In the genomic region with DNA sequence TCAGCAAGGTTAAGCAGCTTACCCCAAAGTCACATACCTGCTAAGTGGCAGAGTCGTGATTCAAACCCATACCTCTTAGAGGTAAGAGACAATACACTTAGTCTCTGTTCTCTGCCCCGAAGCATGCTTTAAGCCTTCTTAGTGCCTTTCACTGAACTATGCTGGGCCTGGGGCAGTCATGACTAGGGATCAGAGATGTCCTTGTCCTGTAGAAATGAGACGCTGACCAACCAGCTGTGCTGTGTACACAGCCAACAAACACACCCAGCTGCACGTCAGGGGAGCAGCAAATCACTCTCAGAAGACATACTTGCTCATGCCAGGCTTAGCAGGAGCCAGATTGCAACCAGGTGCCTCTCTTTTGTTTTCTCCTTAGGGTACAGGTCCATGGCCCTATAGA, we compare ENCODE assay signal across 1 cellular context.
TF ChIP-seq lines count a peak whose summit lies in the region.

No MANE protein-coding gene starts in this region.

TF ChIP-seq in H1, 55 proteins besides CTCF, POLR2A, EP300 and RAD21:
- TF ChIP-seq CTBP2 (IDR thresholded peaks at IDR 0.05; ENCODE audit: borderline replicate concordance, insufficient read depth, insufficient read length, low read length), result no peak
- TF ChIP-seq, protein P1, sequence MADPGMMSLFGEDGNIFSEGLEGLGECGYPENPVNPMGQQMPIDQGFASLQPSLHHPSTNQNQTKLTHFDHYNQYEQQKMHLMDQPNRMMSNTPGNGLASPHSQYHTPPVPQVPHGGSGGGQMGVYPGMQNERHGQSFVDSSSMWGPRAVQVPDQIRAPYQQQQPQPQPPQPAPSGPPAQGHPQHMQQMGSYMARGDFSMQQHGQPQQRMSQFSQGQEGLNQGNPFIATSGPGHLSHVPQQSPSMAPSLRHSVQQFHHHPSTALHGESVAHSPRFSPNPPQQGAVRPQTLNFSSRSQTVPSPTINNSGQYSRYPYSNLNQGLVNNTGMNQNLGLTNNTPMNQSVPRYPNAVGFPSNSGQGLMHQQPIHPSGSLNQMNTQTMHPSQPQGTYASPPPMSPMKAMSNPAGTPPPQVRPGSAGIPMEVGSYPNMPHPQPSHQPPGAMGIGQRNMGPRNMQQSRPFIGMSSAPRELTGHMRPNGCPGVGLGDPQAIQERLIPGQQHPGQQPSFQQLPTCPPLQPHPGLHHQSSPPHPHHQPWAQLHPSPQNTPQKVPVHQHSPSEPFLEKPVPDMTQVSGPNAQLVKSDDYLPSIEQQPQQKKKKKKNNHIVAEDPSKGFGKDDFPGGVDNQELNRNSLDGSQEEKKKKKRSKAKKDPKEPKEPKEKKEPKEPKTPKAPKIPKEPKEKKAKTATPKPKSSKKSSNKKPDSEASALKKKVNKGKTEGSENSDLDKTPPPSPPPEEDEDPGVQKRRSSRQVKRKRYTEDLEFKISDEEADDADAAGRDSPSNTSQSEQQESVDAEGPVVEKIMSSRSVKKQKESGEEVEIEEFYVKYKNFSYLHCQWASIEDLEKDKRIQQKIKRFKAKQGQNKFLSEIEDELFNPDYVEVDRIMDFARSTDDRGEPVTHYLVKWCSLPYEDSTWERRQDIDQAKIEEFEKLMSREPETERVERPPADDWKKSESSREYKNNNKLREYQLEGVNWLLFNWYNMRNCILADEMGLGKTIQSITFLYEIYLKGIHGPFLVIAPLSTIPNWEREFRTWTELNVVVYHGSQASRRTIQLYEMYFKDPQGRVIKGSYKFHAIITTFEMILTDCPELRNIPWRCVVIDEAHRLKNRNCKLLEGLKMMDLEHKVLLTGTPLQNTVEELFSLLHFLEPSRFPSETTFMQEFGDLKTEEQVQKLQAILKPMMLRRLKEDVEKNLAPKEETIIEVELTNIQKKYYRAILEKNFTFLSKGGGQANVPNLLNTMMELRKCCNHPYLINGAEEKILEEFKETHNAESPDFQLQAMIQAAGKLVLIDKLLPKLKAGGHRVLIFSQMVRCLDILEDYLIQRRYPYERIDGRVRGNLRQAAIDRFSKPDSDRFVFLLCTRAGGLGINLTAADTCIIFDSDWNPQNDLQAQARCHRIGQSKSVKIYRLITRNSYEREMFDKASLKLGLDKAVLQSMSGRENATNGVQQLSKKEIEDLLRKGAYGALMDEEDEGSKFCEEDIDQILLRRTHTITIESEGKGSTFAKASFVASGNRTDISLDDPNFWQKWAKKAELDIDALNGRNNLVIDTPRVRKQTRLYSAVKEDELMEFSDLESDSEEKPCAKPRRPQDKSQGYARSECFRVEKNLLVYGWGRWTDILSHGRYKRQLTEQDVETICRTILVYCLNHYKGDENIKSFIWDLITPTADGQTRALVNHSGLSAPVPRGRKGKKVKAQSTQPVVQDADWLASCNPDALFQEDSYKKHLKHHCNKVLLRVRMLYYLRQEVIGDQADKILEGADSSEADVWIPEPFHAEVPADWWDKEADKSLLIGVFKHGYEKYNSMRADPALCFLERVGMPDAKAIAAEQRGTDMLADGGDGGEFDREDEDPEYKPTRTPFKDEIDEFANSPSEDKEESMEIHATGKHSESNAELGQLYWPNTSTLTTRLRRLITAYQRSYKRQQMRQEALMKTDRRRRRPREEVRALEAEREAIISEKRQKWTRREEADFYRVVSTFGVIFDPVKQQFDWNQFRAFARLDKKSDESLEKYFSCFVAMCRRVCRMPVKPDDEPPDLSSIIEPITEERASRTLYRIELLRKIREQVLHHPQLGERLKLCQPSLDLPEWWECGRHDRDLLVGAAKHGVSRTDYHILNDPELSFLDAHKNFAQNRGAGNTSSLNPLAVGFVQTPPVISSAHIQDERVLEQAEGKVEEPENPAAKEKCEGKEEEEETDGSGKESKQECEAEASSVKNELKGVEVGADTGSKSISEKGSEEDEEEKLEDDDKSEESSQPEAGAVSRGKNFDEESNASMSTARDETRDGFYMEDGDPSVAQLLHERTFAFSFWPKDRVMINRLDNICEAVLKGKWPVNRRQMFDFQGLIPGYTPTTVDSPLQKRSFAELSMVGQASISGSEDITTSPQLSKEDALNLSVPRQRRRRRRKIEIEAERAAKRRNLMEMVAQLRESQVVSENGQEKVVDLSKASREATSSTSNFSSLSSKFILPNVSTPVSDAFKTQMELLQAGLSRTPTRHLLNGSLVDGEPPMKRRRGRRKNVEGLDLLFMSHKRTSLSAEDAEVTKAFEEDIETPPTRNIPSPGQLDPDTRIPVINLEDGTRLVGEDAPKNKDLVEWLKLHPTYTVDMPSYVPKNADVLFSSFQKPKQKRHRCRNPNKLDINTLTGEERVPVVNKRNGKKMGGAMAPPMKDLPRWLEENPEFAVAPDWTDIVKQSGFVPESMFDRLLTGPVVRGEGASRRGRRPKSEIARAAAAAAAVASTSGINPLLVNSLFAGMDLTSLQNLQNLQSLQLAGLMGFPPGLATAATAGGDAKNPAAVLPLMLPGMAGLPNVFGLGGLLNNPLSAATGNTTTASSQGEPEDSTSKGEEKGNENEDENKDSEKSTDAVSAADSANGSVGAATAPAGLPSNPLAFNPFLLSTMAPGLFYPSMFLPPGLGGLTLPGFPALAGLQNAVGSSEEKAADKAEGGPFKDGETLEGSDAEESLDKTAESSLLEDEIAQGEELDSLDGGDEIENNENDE (IDR thresholded peaks at IDR 0.05; ENCODE audit: insufficient replicate concordance, low read length), result no peak
- no peak for TF ChIP-seq CBX5 (IDR thresholded peaks at IDR 0.05; ENCODE audit: low read depth, low read length)
- no peak for TF ChIP-seq BRCA1 (IDR thresholded peaks at IDR 0.05; ENCODE audit: low read depth, low read length)
- TF ChIP-seq EZH2 (IDR thresholded peaks at IDR 0.05; ENCODE audit: low read depth, low read length, severe bottlenecking), result no peak
- TF ChIP-seq GABPA (IDR thresholded peaks at IDR 0.05; ENCODE audit: borderline replicate concordance, insufficient read depth, low read length), result no peak
- no peak for TF ChIP-seq TAF1 (IDR thresholded peaks at IDR 0.05; ENCODE audit: low read depth, low read length)
- TF ChIP-seq SIN3A (conservative IDR thresholded peaks at IDR 0.05 in 1 of 2, IDR thresholded peaks at IDR 0.05 in 1 of 2; ENCODE audit: low read depth in 1 of 2, low read length in 2 of 2), result no peak
- no peak for TF ChIP-seq SAP30 (IDR thresholded peaks at IDR 0.05; ENCODE audit: insufficient read depth, insufficient replicate concordance, low read length)
- no peak for TF ChIP-seq HDAC2 (IDR thresholded peaks at IDR 0.05; ENCODE audit: borderline replicate concordance in 1 of 2, low read depth in 2 of 2, low read length in 2 of 2)
- TF ChIP-seq RBBP5 (IDR thresholded peaks at IDR 0.05; ENCODE audit: borderline replicate concordance, low read depth, low read length), result no peak
